Comparison of ENCODE assay signal across 1 cellular context in the genomic region with DNA sequence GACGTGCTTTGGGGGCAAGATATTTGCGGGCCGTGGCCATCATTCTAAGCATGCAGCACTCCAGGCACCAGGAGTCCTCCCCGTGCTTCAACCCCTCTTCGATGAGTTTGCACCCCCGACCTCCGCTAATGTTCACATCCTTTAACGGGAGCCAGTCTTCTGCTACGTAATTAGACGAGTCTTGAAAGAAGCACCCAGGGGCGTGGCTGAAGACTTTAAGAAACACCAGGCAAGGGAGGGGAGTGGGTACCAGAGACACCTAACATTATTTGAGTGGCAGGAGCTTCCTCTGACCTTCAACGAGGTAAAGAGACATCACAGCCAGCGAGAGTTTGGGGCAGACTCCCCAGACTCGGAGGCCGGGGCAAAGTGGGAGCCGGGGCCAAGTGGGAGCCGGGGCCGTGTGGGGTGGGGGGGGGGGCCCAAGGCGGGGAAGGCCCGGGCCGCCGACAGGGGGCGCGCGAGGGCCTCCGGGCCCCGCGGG.
TF ChIP-seq lines count a peak whose summit lies in the region.

No MANE protein-coding gene starts in this region.

TF ChIP-seq in GM23338, 12 proteins besides CTCF, POLR2A, EP300 and RAD21:
- TF ChIP-seq STAT1 (IDR thresholded peaks at IDR 0.05; ENCODE audit: unreplicated experiment): no peak
- TF ChIP-seq JUNB (IDR thresholded peaks at IDR 0.05; ENCODE audit: unreplicated experiment): no peak
- TF ChIP-seq ZNF331 (CRISPR knock-in tag; IDR thresholded peaks at IDR 0.05; ENCODE audit: low read depth): no peak
- TF ChIP-seq CREB1 (CRISPR knock-in tag; IDR thresholded peaks at IDR 0.05; ENCODE audit: low read depth): no peak
- no peak for TF ChIP-seq EZH2phosphoT487 (IDR thresholded peaks at IDR 0.05; ENCODE audit: unreplicated experiment)
- no peak for TF ChIP-seq ZNF114 (CRISPR knock-in tag; IDR thresholded peaks at IDR 0.05)
- no peak for TF ChIP-seq NANOG (IDR thresholded peaks at IDR 0.05; ENCODE audit: borderline replicate concordance)
TF ChIP-seq in GM23338: peak in this region for 0.
